ENCODE assay signal across 1 cellular context in genomic region chrX:53094584-53094908, GRCh38.
TF ChIP-seq lines count a peak whose summit lies in the region.

No MANE protein-coding gene starts in this region.

TF ChIP-seq in HepG2, 621 proteins besides CTCF, POLR2A, EP300 and RAD21:
- TF ChIP-seq, protein P1, sequence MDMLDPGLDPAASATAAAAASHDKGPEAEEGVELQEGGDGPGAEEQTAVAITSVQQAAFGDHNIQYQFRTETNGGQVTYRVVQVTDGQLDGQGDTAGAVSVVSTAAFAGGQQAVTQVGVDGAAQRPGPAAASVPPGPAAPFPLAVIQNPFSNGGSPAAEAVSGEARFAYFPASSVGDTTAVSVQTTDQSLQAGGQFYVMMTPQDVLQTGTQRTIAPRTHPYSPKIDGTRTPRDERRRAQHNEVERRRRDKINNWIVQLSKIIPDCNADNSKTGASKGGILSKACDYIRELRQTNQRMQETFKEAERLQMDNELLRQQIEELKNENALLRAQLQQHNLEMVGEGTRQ (IDR thresholded peaks at IDR 0.05; ENCODE audit: low read depth, low read length): no peak
- TF ChIP-seq, protein P1 (CRISPR knock-in tag; IDR thresholded peaks at IDR 0.05; ENCODE audit: borderline replicate concordance): peak; percentile 54; the same call in 1 of the 2 replicates
- TF ChIP-seq ISL2 (CRISPR knock-in tag; IDR thresholded peaks at IDR 0.05) (no peak), BHLHE40 (IDR thresholded peaks at IDR 0.05; ENCODE audit: low read length) (peak; percentile 70; the same call in 1 of the 2 replicates), ZNF629 (CRISPR knock-in tag; conservative IDR thresholded peaks at IDR 0.05) (peak; percentile 88), JARID2 (CRISPR knock-in tag; IDR thresholded peaks at IDR 0.05; ENCODE audit: insufficient replicate concordance) (no peak), ZNF280D (CRISPR knock-in tag; IDR thresholded peaks at IDR 0.05) (0 out of 2 replicates have a peak, but pooled peaks have one; percentile 11)
